ENCODE assay signal across 9 cellular contexts in genomic region chr5:80754900-80755299, GRCh38.
A peak's percentile ranks its signal among the peaks of the same experiment; 100 is the strongest.
DNase-seq lines count a peak whose midpoint lies in the region; ATAC-seq and TF ChIP-seq lines count a peak whose summit lies in the region.
"Had no signal": no experiment of that assay in that cellular context is flagged by ENCODE, and none has a peak within 500 bp of the region (broad histone marks: within the 10 kb centered on the region; RNA-seq: fewer than 3 reads in every experiment).

No MANE protein-coding gene starts in this region.

- no peaks in the 10 kb centered on the region for H3K27me3 Mint-ChIP-seq in brain
- no peaks in the 10 kb centered on the region for H3K27me3 Mint-ChIP-seq in MCF 10A (ENCODE audit: insufficient read depth, unreplicated experiment)

- H3K36me3 ChIP-seq in GM06990 (ENCODE audit: control insufficient read depth, insufficient read depth, low read length), result no peaks in the 10 kb centered on the region

- H3K9me3 Mint-ChIP-seq in brain, result no peaks in the 10 kb centered on the region
- peaks cover 4% of the 10 kb centered on the region for H3K9me3 Mint-ChIP-seq in MCF 10A (ENCODE audit: unreplicated experiment)

- BruUV-seq in MCF 10A (replicated peaks; lab: Mats Ljungman, UMichigan), result no TSS peak

- H3K4me3 ChIP-seq in GM06990 (replicated peaks; ENCODE audit: low read depth, low read length), result peak overlapping the region; percentile 44

- DNase-seq in GM06990 (ENCODE audit: extremely low read depth, insufficient read length) (peak; percentile 26), NCI-H2081 (lab: John Stamatoyannopoulos, UW) (peak; percentile 72 to 90), medulla oblongata (ENCODE audit: extremely low spot score) (no peak), MCF 10A (ENCODE audit: unreplicated experiment) (no peak), cardiac septum (ENCODE audit: low spot score) (no peak)
- DNase-seq in stimulated activated CD4-positive, alpha-beta T cell treated with anti-CD3 and anti-CD28 coated beads, Interleukin-4, amount 100 ng/mL, for 48 hours (ENCODE audit: low read depth in 2 of 2), result peak; percentile 15 to 44

- POLR2A ChIA-PET in MCF 10A (lab: Yijun Ruan, JAX), result interaction anchor here (1.3 kb wide), 1 partner anchor 10 kb away, joined by 4 read pairs; no protein-coding TSS in a partner anchor

- H3K4me1 Mint-ChIP-seq in brain (peaks cover 35% of the 10 kb centered on the region), MCF 10A (ENCODE audit: insufficient read depth, unreplicated experiment) (no peaks in the 10 kb centered on the region)

- no peaks in the 10 kb centered on the region for H3K27me3 ChIP-seq in GM06990 (replicated peaks; ENCODE audit: control insufficient read depth, insufficient read depth, low read length)

- H3K36me3 Mint-ChIP-seq in brain (peaks cover 20% of the 10 kb centered on the region), MCF 10A (ENCODE audit: insufficient read depth, unreplicated experiment) (peaks cover 14% of the 10 kb centered on the region)

- TF ChIP-seq CTCF in GM06990 (IDR thresholded peaks at IDR 0.05; ENCODE audit: insufficient read depth, low read length, poor library complexity, severe bottlenecking) (no peak), brain (conservative IDR thresholded peaks at IDR 0.05) (no peak), MCF 10A (IDR thresholded peaks at IDR 0.05; ENCODE audit: unreplicated experiment) (no peak)

- H3K27ac Mint-ChIP-seq in brain (peak overlapping the region in 4 of 5 experiments; percentile 8 to 72 (median 40)), MCF 10A (ENCODE audit: low read depth, unreplicated experiment) (no peak overlapping the region)

- H3K4me3 Mint-ChIP-seq in brain (peak overlapping the region in 1 of 5 experiments; percentile 51), MCF 10A (ENCODE audit: unreplicated experiment) (no peak overlapping the region)

- peak; percentile 57 for ATAC-seq in GM21723 (IDR thresholded peaks at IDR 0.05; ENCODE audit: unreplicated experiment)
- ATAC-seq: HCT116 had no signal

- intact Hi-C loops in MCF 10A (cut with micrococcal nuclease) (no loop called here), cardiac septum (cut with DNase I) (no loop called here)

- CTCF ChIA-PET in MCF 10A (lab: Yijun Ruan, JAX), result no interaction called here

Comparison
In these comparisons a context has a peak if more than half of its experiments do, and no peak if none do; other contexts are left out.
1. DNase-seq: peak in GM06990 (single experiment), NCI-H2081 (2 of 2) and stimulated activated CD4-positive, alpha-beta T cell treated with anti-CD3 and anti-CD28 coated beads, Interleukin-4, amount 100 ng/mL, for 48 hours (2 of 2); none in medulla oblongata (single experiment), MCF 10A (single experiment) and cardiac septum (single experiment).